Comparison of ENCODE assay signal across 23 cellular contexts in the genomic region with DNA sequence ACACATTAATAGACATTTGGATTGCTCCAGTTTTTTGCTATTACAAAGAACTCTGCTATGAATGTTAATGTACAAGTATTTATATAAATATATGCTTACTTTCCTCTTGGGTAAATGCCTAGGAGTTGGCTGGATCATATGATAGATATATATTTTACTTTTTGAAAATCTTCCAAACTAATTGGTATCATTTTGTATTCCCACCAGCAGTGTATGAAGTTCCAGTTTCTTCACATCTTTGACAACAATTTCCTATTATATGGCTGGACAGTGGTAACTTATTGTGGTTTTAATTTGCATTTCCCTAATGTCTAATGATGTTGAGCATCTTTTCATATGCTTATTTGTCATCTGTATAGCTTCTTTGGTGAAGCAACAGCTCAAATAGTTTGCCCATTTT. TPM values are rescaled to one million over a fixed set of nuclear protein-coding genes. Genes with fewer than 3 reads are reported as not detected.
DNase-seq lines count a peak whose midpoint lies in the region; ATAC-seq, FAIRE-seq and TF ChIP-seq lines count a peak whose summit lies in the region.
"Had no signal": no experiment of that assay in that cellular context is flagged by ENCODE, and none has a peak within 500 bp of the region (broad histone marks: within the 10 kb centered on the region; RNA-seq: fewer than 3 reads in every experiment).

No MANE protein-coding gene starts in this region.

- no peaks in the 10 kb centered on the region for H3K4me1 ChIP-seq in small intestine (ENCODE audit: control insufficient read depth in 2 of 2, insufficient read depth in 1 of 2, low read depth in 1 of 2, low read length in 1 of 2)
- H3K4me1 ChIP-seq: BE2C, Caco-2 had no signal

- H3K9me3 ChIP-seq in small intestine (ENCODE audit: control insufficient read depth, low read depth) = no peaks in the 10 kb centered on the region
- no peaks in the 10 kb centered on the region for H3K9me3 ChIP-seq in WERI-Rb-1 (ENCODE audit: severe bottlenecking)
- H3K9me3 ChIP-seq: BE2C, Caco-2 had no signal

- in situ Hi-C loops in SK-MEL-5 (cut with HindIII; ENCODE audit: low pct_unique_long_range_greater_than_20kb, low sequenced_read_pairs) = no loop called here
- in situ Hi-C loops in G401 (cut with HindIII; ENCODE audit: low sequenced_read_pairs) = no loop called here

- FAIRE-seq in small intestine (lab: Jason Lieb, UNC) = peak; percentile 5
- FAIRE-seq: A204.1, D721Med, GM12878, GM12892, GM18507 had no signal

- TF ChIP-seq CTCF in WERI-Rb-1 (IDR thresholded peaks at IDR 0.05; ENCODE audit: low read depth, low read length) = no peak

- ATAC-seq in GM21825 (IDR thresholded peaks at IDR 0.05; ENCODE audit: unreplicated experiment) = no peak
- ATAC-seq: CD8-positive, alpha-beta T cell; GM12878 had no signal

- H3K4me3 ChIP-seq in small intestine (ENCODE audit: low read depth in 1 of 2, low read length in 2 of 2) (no peak overlapping the region), WERI-Rb-1 (ENCODE audit: low read depth, low read length) (no peak overlapping the region)
- H3K4me3 ChIP-seq: BLaER1, GM12878 had no signal

- H3K27me3 ChIP-seq in small intestine (ENCODE audit: control insufficient read depth in 2 of 2, insufficient read depth in 2 of 2, low read length in 2 of 2) (no peaks in the 10 kb centered on the region), WERI-Rb-1 (ENCODE audit: insufficient read depth, low read depth, severe bottlenecking) (no peaks in the 10 kb centered on the region)
- H3K27me3 ChIP-seq: BE2C, BLaER1 had no signal

- H3K36me3 ChIP-seq in small intestine (ENCODE audit: control insufficient read depth in 2 of 2, insufficient read depth in 2 of 2, low read length in 2 of 2) (no peaks in the 10 kb centered on the region), WERI-Rb-1 (no peaks in the 10 kb centered on the region)
- H3K36me3 ChIP-seq: BE2C, BLaER1 had no signal

- DNase-seq in SK-MEL-5 (ENCODE audit: low read depth, low spot score) (peak; percentile 75), foreskin melanocyte (peak; percentile 93), small intestine (no peak), G401 (ENCODE audit: low spot score) (no peak), kidney glomerular epithelial cell (lab: John Stamatoyannopoulos, UW) (no peak), WERI-Rb-1 (no peak)
- DNase-seq: 8988T; ACHN; BE2C; C1 segment of cervical spinal cord; Caco-2; Calu3; CD4-positive, CD25-positive, alpha-beta regulatory T cell; CD8-positive, alpha-beta T cell; DMS79 treated with DMSO at 0.1 percent for 48 hours; GDM1 had no signal

- H3K27ac ChIP-seq in small intestine (ENCODE audit: low read depth in 1 of 2, low read length in 1 of 2) = no peak overlapping the region
- no peak overlapping the region for H3K27ac ChIP-seq in WERI-Rb-1
- H3K27ac ChIP-seq: BLaER1 had no signal

RNA-seq across cellular contexts. Expression of gene DIPK1A, which starts 23.8 kb away (rescaled TPM):
- total RNA-seq in SK-MEL-5 (2014; rRNA removed; shearing (Covaris generic)) = 11.1 and 12.4 TPM in 2 replicates
- 12.2 and 18.5 TPM in 2 replicates for polyA plus RNA-seq in SK-MEL-5 (2015; cell fraction: cytosol; rRNA removed)
- 3.5 and 3.8 TPM in 2 replicates for polyA plus RNA-seq in SK-MEL-5 (2015; cell fraction: nucleus; rRNA removed)
- 1 to 10 TPM; 2.0 to 4.6 (median 3.0) TPM for polyA plus RNA-seq in small intestine
- total RNA-seq in G401 (2014; rRNA removed; shearing (Covaris generic)) = 3.2 and 4.2 TPM in 2 replicates

Comparison
In these comparisons a context has a peak if more than half of its experiments do, and no peak if none do; other contexts are left out.
1. DNase-seq: peak in SK-MEL-5 (single experiment) and foreskin melanocyte (single experiment); none in small intestine (single experiment), G401 (single experiment), kidney glomerular epithelial cell (single experiment) and WERI-Rb-1 (single experiment).